In the genomic region with DNA sequence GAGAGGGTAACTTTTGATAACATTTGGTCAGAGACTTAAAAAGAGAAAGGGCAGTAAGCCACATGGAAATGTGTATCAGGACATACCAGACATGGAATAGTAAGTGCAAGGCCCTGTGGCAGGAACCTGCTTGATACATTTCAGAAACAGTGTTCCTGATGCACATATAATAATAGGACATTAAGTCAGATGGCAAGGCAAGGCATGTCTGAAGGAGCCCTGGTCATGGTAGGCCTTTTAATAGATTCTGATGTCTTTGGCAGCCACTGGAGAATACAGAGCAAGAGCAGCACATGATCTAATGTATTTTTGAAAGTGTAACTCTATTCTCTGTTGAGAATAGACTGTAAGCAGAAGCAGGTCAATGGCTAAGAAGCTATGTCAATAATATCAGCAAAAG, we compare ENCODE assay signal across 1 cellular context.
TF ChIP-seq lines count a peak whose summit lies in the region.

No MANE protein-coding gene starts in this region.

TF ChIP-seq in WTC11, 78 proteins besides CTCF, POLR2A, EP300 and RAD21 (continued from another document):
- TF ChIP-seq, protein P1, sequence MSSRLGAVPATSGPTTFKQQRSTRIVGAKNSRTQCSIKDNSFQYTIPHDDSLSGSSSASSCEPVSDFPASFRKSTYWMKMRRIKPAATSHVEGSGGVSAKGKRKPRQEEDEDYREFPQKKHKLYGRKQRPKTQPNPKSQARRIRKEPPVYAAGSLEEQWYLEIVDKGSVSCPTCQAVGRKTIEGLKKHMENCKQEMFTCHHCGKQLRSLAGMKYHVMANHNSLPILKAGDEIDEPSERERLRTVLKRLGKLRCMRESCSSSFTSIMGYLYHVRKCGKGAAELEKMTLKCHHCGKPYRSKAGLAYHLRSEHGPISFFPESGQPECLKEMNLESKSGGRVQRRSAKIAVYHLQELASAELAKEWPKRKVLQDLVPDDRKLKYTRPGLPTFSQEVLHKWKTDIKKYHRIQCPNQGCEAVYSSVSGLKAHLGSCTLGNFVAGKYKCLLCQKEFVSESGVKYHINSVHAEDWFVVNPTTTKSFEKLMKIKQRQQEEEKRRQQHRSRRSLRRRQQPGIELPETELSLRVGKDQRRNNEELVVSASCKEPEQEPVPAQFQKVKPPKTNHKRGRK (CRISPR knock-in tag; IDR thresholded peaks at IDR 0.05; ENCODE audit: borderline replicate concordance): no peak
- TF ChIP-seq, protein P2, sequence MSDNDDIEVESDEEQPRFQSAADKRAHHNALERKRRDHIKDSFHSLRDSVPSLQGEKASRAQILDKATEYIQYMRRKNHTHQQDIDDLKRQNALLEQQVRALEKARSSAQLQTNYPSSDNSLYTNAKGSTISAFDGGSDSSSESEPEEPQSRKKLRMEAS (CRISPR knock-in tag; IDR thresholded peaks at IDR 0.05): no peak
- TF ChIP-seq GABPB1 (CRISPR knock-in tag; IDR thresholded peaks at IDR 0.05): no peak
- no peak for TF ChIP-seq SOX15 (CRISPR knock-in tag; IDR thresholded peaks at IDR 0.05)
- TF ChIP-seq, protein P3, sequence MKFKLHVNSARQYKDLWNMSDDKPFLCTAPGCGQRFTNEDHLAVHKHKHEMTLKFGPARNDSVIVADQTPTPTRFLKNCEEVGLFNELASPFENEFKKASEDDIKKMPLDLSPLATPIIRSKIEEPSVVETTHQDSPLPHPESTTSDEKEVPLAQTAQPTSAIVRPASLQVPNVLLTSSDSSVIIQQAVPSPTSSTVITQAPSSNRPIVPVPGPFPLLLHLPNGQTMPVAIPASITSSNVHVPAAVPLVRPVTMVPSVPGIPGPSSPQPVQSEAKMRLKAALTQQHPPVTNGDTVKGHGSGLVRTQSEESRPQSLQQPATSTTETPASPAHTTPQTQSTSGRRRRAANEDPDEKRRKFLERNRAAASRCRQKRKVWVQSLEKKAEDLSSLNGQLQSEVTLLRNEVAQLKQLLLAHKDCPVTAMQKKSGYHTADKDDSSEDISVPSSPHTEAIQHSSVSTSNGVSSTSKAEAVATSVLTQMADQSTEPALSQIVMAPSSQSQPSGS (CRISPR knock-in tag; IDR thresholded peaks at IDR 0.05; ENCODE audit: borderline replicate concordance, low read depth): no peak
- no peak for TF ChIP-seq SMAD4 (CRISPR knock-in tag; IDR thresholded peaks at IDR 0.05)
- no peak for TF ChIP-seq ZNF396 (CRISPR knock-in tag; IDR thresholded peaks at IDR 0.05; ENCODE audit: borderline replicate concordance)
- TF ChIP-seq, protein P4, sequence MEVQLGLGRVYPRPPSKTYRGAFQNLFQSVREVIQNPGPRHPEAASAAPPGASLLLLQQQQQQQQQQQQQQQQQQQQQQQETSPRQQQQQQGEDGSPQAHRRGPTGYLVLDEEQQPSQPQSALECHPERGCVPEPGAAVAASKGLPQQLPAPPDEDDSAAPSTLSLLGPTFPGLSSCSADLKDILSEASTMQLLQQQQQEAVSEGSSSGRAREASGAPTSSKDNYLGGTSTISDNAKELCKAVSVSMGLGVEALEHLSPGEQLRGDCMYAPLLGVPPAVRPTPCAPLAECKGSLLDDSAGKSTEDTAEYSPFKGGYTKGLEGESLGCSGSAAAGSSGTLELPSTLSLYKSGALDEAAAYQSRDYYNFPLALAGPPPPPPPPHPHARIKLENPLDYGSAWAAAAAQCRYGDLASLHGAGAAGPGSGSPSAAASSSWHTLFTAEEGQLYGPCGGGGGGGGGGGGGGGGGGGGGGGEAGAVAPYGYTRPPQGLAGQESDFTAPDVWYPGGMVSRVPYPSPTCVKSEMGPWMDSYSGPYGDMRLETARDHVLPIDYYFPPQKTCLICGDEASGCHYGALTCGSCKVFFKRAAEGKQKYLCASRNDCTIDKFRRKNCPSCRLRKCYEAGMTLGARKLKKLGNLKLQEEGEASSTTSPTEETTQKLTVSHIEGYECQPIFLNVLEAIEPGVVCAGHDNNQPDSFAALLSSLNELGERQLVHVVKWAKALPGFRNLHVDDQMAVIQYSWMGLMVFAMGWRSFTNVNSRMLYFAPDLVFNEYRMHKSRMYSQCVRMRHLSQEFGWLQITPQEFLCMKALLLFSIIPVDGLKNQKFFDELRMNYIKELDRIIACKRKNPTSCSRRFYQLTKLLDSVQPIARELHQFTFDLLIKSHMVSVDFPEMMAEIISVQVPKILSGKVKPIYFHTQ (CRISPR knock-in tag; IDR thresholded peaks at IDR 0.05): no peak
- TF ChIP-seq, protein P5, sequence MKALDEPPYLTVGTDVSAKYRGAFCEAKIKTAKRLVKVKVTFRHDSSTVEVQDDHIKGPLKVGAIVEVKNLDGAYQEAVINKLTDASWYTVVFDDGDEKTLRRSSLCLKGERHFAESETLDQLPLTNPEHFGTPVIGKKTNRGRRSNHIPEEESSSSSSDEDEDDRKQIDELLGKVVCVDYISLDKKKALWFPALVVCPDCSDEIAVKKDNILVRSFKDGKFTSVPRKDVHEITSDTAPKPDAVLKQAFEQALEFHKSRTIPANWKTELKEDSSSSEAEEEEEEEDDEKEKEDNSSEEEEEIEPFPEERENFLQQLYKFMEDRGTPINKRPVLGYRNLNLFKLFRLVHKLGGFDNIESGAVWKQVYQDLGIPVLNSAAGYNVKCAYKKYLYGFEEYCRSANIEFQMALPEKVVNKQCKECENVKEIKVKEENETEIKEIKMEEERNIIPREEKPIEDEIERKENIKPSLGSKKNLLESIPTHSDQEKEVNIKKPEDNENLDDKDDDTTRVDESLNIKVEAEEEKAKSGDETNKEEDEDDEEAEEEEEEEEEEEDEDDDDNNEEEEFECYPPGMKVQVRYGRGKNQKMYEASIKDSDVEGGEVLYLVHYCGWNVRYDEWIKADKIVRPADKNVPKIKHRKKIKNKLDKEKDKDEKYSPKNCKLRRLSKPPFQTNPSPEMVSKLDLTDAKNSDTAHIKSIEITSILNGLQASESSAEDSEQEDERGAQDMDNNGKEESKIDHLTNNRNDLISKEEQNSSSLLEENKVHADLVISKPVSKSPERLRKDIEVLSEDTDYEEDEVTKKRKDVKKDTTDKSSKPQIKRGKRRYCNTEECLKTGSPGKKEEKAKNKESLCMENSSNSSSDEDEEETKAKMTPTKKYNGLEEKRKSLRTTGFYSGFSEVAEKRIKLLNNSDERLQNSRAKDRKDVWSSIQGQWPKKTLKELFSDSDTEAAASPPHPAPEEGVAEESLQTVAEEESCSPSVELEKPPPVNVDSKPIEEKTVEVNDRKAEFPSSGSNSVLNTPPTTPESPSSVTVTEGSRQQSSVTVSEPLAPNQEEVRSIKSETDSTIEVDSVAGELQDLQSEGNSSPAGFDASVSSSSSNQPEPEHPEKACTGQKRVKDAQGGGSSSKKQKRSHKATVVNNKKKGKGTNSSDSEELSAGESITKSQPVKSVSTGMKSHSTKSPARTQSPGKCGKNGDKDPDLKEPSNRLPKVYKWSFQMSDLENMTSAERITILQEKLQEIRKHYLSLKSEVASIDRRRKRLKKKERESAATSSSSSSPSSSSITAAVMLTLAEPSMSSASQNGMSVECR (CRISPR knock-in tag; IDR thresholded peaks at IDR 0.05; ENCODE audit: borderline replicate concordance): no peak
